Comparison of ENCODE assay signal across 8 cellular contexts in genomic region chr12:124466200-124467128, GRCh38.
DNase-seq lines count a peak whose midpoint lies in the region; ATAC-seq and TF ChIP-seq lines count a peak whose summit lies in the region.

No MANE protein-coding gene starts in this region.

- in situ Hi-C loops in KBM-7 (cut with MboI; ENCODE audit: low pct_unique_long_range_greater_than_20kb, low sequenced_read_pairs) = no loop called here

- peaks cover 18% of the 10 kb centered on the region for H3K9me3 Mint-ChIP-seq in activated CD4-positive, alpha-beta T cell treated with anti-CD3 and anti-CD28 coated beads, Interleukin-2, amount 10 ng/mL, durations not matched to agents 7 days and 5 days

- POLR2A ChIA-PET in activated CD4-positive, alpha-beta T cell treated with anti-CD3 and anti-CD28 coated beads, Interleukin-2, amount 10 ng/mL, durations not matched to agents 7 days and 5 days (lab: Charles Lee) = interaction anchor here (1.2 kb wide), 1 partner anchor 13 kb away, joined by 6 read pairs; no protein-coding TSS in a partner anchor

- TF ChIP-seq POLR2A in erythroblast (IDR thresholded peaks at IDR 0.05; ENCODE audit: low read length) = no peak

- ATAC-seq in GM21381 (IDR thresholded peaks at IDR 0.05; ENCODE audit: unreplicated experiment) = peak; percentile 98

- CTCF ChIA-PET in activated CD4-positive, alpha-beta T cell treated with anti-CD3 and anti-CD28 coated beads, Interleukin-2, amount 10 ng/mL, durations not matched to agents 7 days and 5 days (lab: Charles Lee) = interaction anchor here (1.0 to 3.4 kb wide), 5 partner anchors 9 to 41 kb away, joined by 3 to 29 read pairs (median 4); no protein-coding TSS in a partner anchor

- peak overlapping the region; percentile 89 for H3K27ac Mint-ChIP-seq in activated CD4-positive, alpha-beta T cell treated with anti-CD3 and anti-CD28 coated beads, Interleukin-2, amount 10 ng/mL, durations not matched to agents 7 days and 5 days

- H3K27me3 Mint-ChIP-seq in activated CD4-positive, alpha-beta T cell treated with anti-CD3 and anti-CD28 coated beads, Interleukin-2, amount 10 ng/mL, durations not matched to agents 7 days and 5 days = no peaks in the 10 kb centered on the region

- H3K4me3 Mint-ChIP-seq in activated CD4-positive, alpha-beta T cell treated with anti-CD3 and anti-CD28 coated beads, Interleukin-2, amount 10 ng/mL, durations not matched to agents 7 days and 5 days = peak overlapping the region; percentile 55

- H3K4me1 Mint-ChIP-seq in activated CD4-positive, alpha-beta T cell treated with anti-CD3 and anti-CD28 coated beads, Interleukin-2, amount 10 ng/mL, durations not matched to agents 7 days and 5 days = peaks cover 50% of the 10 kb centered on the region

- DNase-seq in Daoy (ENCODE audit: low read depth) (peak; percentile 41), KBM-7 (peak; percentile 96), erythroblast (lab: John Stamatoyannopoulos, UW) (peak; percentile 23 to 43), NCI-H1105 treated with DMSO at 0.1 percent for 48 hours (lab: John Stamatoyannopoulos, UW) (no peak), epidermal melanocyte (ENCODE audit: insufficient read length, low spot score) (no peak)
- peak; percentile 89 for DNase-seq in activated CD4-positive, alpha-beta T cell treated with anti-CD3 and anti-CD28 coated beads, Interleukin-2, amount 10 ng/mL, durations not matched to agents 7 days and 5 days
- DNase-seq in stimulated activated CD4-positive, alpha-beta T cell treated with anti-CD3 and anti-CD28 coated beads, Interleukin-1b, Interleukin-23, amount 100 ng/mL, for 48 hours = peak; percentile 91

- peaks cover 53% of the 10 kb centered on the region for H3K36me3 Mint-ChIP-seq in activated CD4-positive, alpha-beta T cell treated with anti-CD3 and anti-CD28 coated beads, Interleukin-2, amount 10 ng/mL, durations not matched to agents 7 days and 5 days (ENCODE audit: low read depth)

Comparison
In these comparisons a context has a peak if more than half of its experiments do, and no peak if none do; other contexts are left out.
1. DNase-seq: peak in Daoy (single experiment), KBM-7 (single experiment), activated CD4-positive, alpha-beta T cell treated with anti-CD3 and anti-CD28 coated beads, Interleukin-2, amount 10 ng/mL, durations not matched to agents 7 days and 5 days (single experiment), erythroblast (2 of 2) and stimulated activated CD4-positive, alpha-beta T cell treated with anti-CD3 and anti-CD28 coated beads, Interleukin-1b, Interleukin-23, amount 100 ng/mL, for 48 hours (single experiment); none in NCI-H1105 treated with DMSO at 0.1 percent for 48 hours (single experiment) and epidermal melanocyte (single experiment).